8 cellular contexts compared by ENCODE assay signal in the genomic region with DNA sequence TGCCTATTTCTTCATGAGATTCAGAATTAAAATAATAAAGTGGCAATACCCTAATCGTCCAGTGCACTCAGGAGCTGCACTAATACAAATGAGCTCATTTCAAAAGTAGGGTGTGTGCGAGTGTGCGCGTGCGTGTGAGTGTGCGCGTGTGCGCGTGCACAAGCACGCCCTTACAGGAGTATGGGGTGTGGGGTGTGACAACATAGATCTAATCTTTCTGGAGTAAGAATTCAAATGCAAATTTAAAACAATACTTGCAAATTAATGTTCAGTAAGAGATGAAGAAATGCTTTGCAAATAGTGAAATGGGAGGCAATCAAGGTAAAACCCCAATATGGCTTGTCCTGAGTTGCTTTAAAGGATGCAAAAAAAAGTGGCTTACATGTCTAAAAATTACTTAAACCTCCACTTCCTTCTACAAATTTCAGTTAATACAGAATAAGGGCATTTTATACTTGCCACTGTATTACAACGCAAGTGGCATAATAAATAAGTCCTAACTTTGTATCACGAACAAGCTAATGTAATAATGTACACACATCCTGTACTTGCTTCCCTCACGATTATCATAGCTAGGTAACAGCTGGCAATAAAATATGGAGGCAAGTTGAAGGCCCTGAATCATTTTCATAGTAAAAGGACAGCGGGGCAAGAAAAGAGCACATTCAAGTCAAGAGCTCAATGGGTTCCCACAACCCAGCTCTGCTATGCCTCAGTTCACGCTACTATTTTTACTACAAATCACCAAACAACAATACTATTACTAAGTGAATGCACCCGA. TPM values are rescaled to one million over a fixed set of nuclear protein-coding genes. Genes with fewer than 3 reads are reported as not detected.
A peak's percentile ranks its signal among the peaks of the same experiment; 100 is the strongest.
DNase-seq lines count a peak whose midpoint lies in the region; ATAC-seq and TF ChIP-seq lines count a peak whose summit lies in the region.
"Not testable (repeated sequence)": the region's sequence is repeated elsewhere in the genome, so short reads cannot be mapped to it uniquely, and the experiment has no call there.

No MANE protein-coding gene starts in this region.

- WGBS in thymus: 13% methylated on average over 16 of the region's 16 CpGs

- peaks cover 69% of the 10 kb centered on the region for H3K79me2 ChIP-seq in OCI-LY3 (ENCODE audit: low read length)

- peak overlapping the region; percentile 81 for H3K4me2 ChIP-seq in OCI-LY3 (ENCODE audit: low read length)

- peak overlapping the region; percentile 64 for H3K9ac ChIP-seq in OCI-LY3 (ENCODE audit: low read length)

- intact Hi-C loops in sciatic nerve (cut with DNase I): not testable (repeated sequence)

- ATAC-seq in HG02610 (IDR thresholded peaks at IDR 0.05; ENCODE audit: unreplicated experiment): peak; percentile 48
- ATAC-seq in sciatic nerve: peak; percentile 83

- H3K4me1 ChIP-seq in OCI-LY3 (ENCODE audit: low read length): peaks cover 35% of the 10 kb centered on the region
- H3K4me1 ChIP-seq in thymus (ENCODE audit: control insufficient read depth, insufficient read depth, low read length): not testable (repeated sequence)

- TF ChIP-seq CTCF in GM12864 (IDR thresholded peaks at IDR 0.05; ENCODE audit: low read depth, low read length, missing control alignments); OCI-LY3 (IDR thresholded peaks at IDR 0.05; ENCODE audit: low read depth, low read length); kidney epithelial cell (IDR thresholded peaks at IDR 0.05; ENCODE audit: insufficient read depth, low read length, poor library complexity, severe bottlenecking): not testable (repeated sequence)

- not testable (repeated sequence) for H3K36me3 ChIP-seq in OCI-LY3 (replicated peaks; ENCODE audit: low read depth, low read length); kidney epithelial cell (ENCODE audit: control insufficient read depth, insufficient read depth, low read length); thymus (ENCODE audit: control insufficient read depth, insufficient read depth)

- DNase-seq in GM12864 (ENCODE audit: low read depth); kidney epithelial cell (ENCODE audit: low read depth): not testable (repeated sequence)
- DNase-seq in activated CD8-positive, alpha-beta memory T cell treated with anti-CD3 and anti-CD28 coated beads, Interleukin-2, amount 50 U/mL, for 48 hours: peak; percentile 67
- DNase-seq in dermis microvascular lymphatic vessel endothelial cell (ENCODE audit: low read depth in 2 of 2) (peak; percentile 38 to 70), sciatic nerve (ENCODE audit: low spot score) (peak; percentile 69)

- H3K27me3 ChIP-seq in OCI-LY3 (ENCODE audit: low read depth, low read length); kidney epithelial cell (ENCODE audit: control insufficient read depth, insufficient read depth, low read length); thymus (ENCODE audit: control insufficient read depth, insufficient read depth): not testable (repeated sequence)

- H3K27ac ChIP-seq in OCI-LY3 (ENCODE audit: low read length): peak overlapping the region; percentile 71
- H3K27ac ChIP-seq in thymus (ENCODE audit: low read depth): not testable (repeated sequence)

- H3K4me3 ChIP-seq in GM12864 (ENCODE audit: low read depth, low read length) (peak overlapping the region; percentile 54), OCI-LY3 (ENCODE audit: low read length) (peak overlapping the region; percentile 83), kidney epithelial cell (ENCODE audit: low read depth, low read length) (peak overlapping the region; percentile 79), thymus (ENCODE audit: low read length) (peak overlapping the region; percentile 88)

- not testable (repeated sequence) for H2AFZ ChIP-seq in OCI-LY3 (ENCODE audit: low read depth, low read length)

- H3K9me3 ChIP-seq in OCI-LY3 (ENCODE audit: insufficient read depth, low read length); thymus (ENCODE audit: control insufficient read depth): not testable (repeated sequence)

- peaks cover 46% of the 10 kb centered on the region for H4K20me1 ChIP-seq in OCI-LY3 (ENCODE audit: insufficient read depth, low read length)

RNA-seq across cellular contexts. Expression of a gene that starts 1.9 kb away (rescaled TPM):
- 20.5 and 29.3 TPM in 2 replicates for total RNA-seq in dermis microvascular lymphatic vessel endothelial cell
- total RNA-seq in kidney epithelial cell: 29.0 and 35.1 TPM in 2 replicates
- total RNA-seq in sciatic nerve: 140 TPM
- polyA plus RNA-seq in thymus: 14.4 TPM
